ENCODE assay signal across 19 cellular contexts in the genomic region with DNA sequence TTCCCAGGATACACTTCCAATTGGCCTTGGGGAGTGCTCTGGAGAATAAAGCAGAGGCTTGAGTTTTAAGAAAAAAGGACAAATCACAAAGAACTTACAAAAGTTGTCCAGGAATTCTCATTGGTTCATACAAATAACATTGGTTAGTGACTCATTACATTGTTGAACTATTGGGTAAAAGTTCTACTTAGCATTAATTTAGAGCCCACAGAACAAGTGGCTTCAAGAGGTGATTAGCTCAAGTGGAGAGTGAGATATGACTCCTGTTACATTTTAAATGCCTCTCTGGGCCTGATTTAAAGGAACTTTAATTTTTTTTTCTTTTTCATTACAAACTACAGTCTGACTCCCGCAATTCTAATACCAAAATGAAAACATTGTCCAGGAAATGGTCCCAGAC.
"Had no signal": no experiment of that assay in that cellular context is flagged by ENCODE, and none has a peak within 500 bp of the region (broad histone marks: within the 10 kb centered on the region; RNA-seq: fewer than 3 reads in every experiment).

No MANE protein-coding gene starts in this region.

- H3K9me3 ChIP-seq: adrenal gland, ascending aorta, esophagus squamous epithelium, transverse colon, uterus had no signal

- DNase-seq: activated B cell treated with CpG ODN at 0.5 μM for 24 hours; activated CD4-positive, alpha-beta T cell treated with anti-CD3 and anti-CD28 coated beads for 36 hours; activated CD4-positive, alpha-beta T cell treated with anti-CD3 and anti-CD28 coated beads, Interleukin-2, amount 50 U/mL, for 4 hours; activated CD8-positive, alpha-beta memory T cell treated with anti-CD3 and anti-CD28 coated beads for 24 hours; activated CD8-positive, alpha-beta memory T cell treated with anti-CD3 and anti-CD28 coated beads, Interleukin-2, amount 50 U/mL, for 4 hours; activated naive CD4-positive, alpha-beta T cell; activated T-cell treated with anti-CD3 and anti-CD28 coated beads, Interleukin-2, amount 50 U/mL, for 24 hours; adrenal gland; dorsolateral prefrontal cortex; esophagus squamous epithelium; foreskin keratinocyte; kidney; naive thymus-derived CD8-positive, alpha-beta T cell; small intestine; stimulated activated CD4-positive, alpha-beta T cell treated with anti-CD3 and anti-CD28 coated beads, Interleukin-2, amount 100 ng/mL, for 24 hours; transverse colon; uterus had no signal

- H3K4me2 ChIP-seq: neural progenitor cell had no signal

- H3K4me3 ChIP-seq: adrenal gland, ascending aorta, dorsolateral prefrontal cortex, esophagus squamous epithelium, neural progenitor cell, transverse colon, uterus had no signal

- H3K27ac ChIP-seq: adrenal gland, ascending aorta, dorsolateral prefrontal cortex, esophagus squamous epithelium, foreskin keratinocyte, neural progenitor cell, transverse colon, uterus had no signal

- H3K4me1 ChIP-seq: foreskin keratinocyte had no signal

- H3K9ac ChIP-seq: neural progenitor cell had no signal

- H3K36me3 ChIP-seq: adrenal gland, ascending aorta, esophagus squamous epithelium, neural progenitor cell, transverse colon, uterus had no signal

- H2AFZ ChIP-seq: neural progenitor cell had no signal
